9 cellular contexts compared by ENCODE assay signal in genomic region chr7:151271699-151272355, GRCh38. TPM values are rescaled to one million over a fixed set of nuclear protein-coding genes. Genes with fewer than 3 reads are reported as not detected.
DNase-seq lines count a peak whose midpoint lies in the region; ATAC-seq, FAIRE-seq and TF ChIP-seq lines count a peak whose summit lies in the region.
"Had no signal": no experiment of that assay in that cellular context is flagged by ENCODE, and none has a peak within 500 bp of the region (broad histone marks: within the 10 kb centered on the region; RNA-seq: fewer than 3 reads in every experiment).

No MANE protein-coding gene starts in this region.

- H4K91ac ChIP-seq in mesenchymal stem cell (ENCODE audit: low read length): peak overlapping the region; percentile 76

- no peak overlapping the region for H2AK5ac ChIP-seq in mesenchymal stem cell (ENCODE audit: low read length, severe bottlenecking)

- H2BK15ac ChIP-seq in mesenchymal stem cell (ENCODE audit: low read depth, poor library complexity, severe bottlenecking): peak overlapping the region; percentile 17

- H3K4ac ChIP-seq in mesenchymal stem cell (ENCODE audit: low read depth in 1 of 2, low read length in 2 of 2): peak overlapping the region in 1 of 2 experiments; percentile 57

- H4K8ac ChIP-seq in mesenchymal stem cell (ENCODE audit: low read length): peak overlapping the region; percentile 86

- DNase-seq in activated naive CD8-positive, alpha-beta T cell treated with anti-CD3 and anti-CD28 coated beads, Interleukin-2, amount 50 U/mL, for 24 hours: no peak
- DNase-seq in body of pancreas: peak in 3 of 4 donors; percentile 63 to 81 (median 66)
- DNase-seq in mesenchymal stem cell: peak; percentile 85
- no peak for DNase-seq in RCC 7860 (ENCODE audit: low spot score)
- DNase-seq in activated CD4-positive, alpha-beta memory T cell treated with anti-CD3 and anti-CD28 coated beads for 36 hours: no peak
- DNase-seq: NCI-H345 had no signal

- H3K36me3 Mint-ChIP-seq in activated naive CD8-positive, alpha-beta T cell: peaks cover 3% of the 10 kb centered on the region
- H3K36me3 Mint-ChIP-seq in activated naive CD8-positive, alpha-beta T cell treated with anti-CD3 and anti-CD28 coated beads, Interleukin-2, amount 50 U/mL, for 24 hours (ENCODE audit: low read depth): no peaks in the 10 kb centered on the region
- H3K36me3 Mint-ChIP-seq in activated CD4-positive, alpha-beta memory T cell treated with anti-CD3 and anti-CD28 coated beads for 36 hours: no peaks in the 10 kb centered on the region

- CTCF ChIA-PET in activated CD4-positive, alpha-beta memory T cell treated with anti-CD3 and anti-CD28 coated beads for 36 hours (lab: Charles Lee): no interaction called here

- no peaks in the 10 kb centered on the region for H3K9me3 Mint-ChIP-seq in activated naive CD8-positive, alpha-beta T cell (ENCODE audit: low read depth)
- no peaks in the 10 kb centered on the region for H3K9me3 Mint-ChIP-seq in activated naive CD8-positive, alpha-beta T cell treated with anti-CD3 and anti-CD28 coated beads, Interleukin-2, amount 50 U/mL, for 24 hours
- no peaks in the 10 kb centered on the region for H3K9me3 Mint-ChIP-seq in activated CD4-positive, alpha-beta memory T cell treated with anti-CD3 and anti-CD28 coated beads for 36 hours

- no peak overlapping the region for H3K23ac ChIP-seq in mesenchymal stem cell (ENCODE audit: low read length in 2 of 2)

- 41 to 42% methylated on average over 7 of the region's 7 CpGs for WGBS in body of pancreas, 2 donors
- WGBS in mesenchymal stem cell: 46% methylated on average over 7 of the region's 7 CpGs
- 45% methylated on average over 7 of the region's 7 CpGs for WGBS in urinary bladder

- intact Hi-C loops in body of pancreas (cut with DNase I): no loop called here
- intact Hi-C loops in activated CD4-positive, alpha-beta memory T cell treated with anti-CD3 and anti-CD28 coated beads for 36 hours (cut with micrococcal nuclease): no loop called here

- TF ChIP-seq POLR2A in body of pancreas (IDR thresholded peaks at IDR 0.05): no peak

- H3K4me1 ChIP-seq in body of pancreas: peaks cover 20% of the 10 kb centered on the region
- peaks cover 10% of the 10 kb centered on the region for H3K4me1 ChIP-seq in mesenchymal stem cell (ENCODE audit: control insufficient read depth, insufficient read depth, low read depth, low read length)
- no peaks in the 10 kb centered on the region for H3K4me1 ChIP-seq in urinary bladder (ENCODE audit: insufficient read depth)

- TF ChIP-seq CTCF in body of pancreas (IDR thresholded peaks at IDR 0.05): no peak

- H3K27me3 Mint-ChIP-seq in activated naive CD8-positive, alpha-beta T cell: no peaks in the 10 kb centered on the region
- H3K27me3 Mint-ChIP-seq in activated naive CD8-positive, alpha-beta T cell treated with anti-CD3 and anti-CD28 coated beads, Interleukin-2, amount 50 U/mL, for 24 hours: no peaks in the 10 kb centered on the region
- H3K27me3 Mint-ChIP-seq in activated CD4-positive, alpha-beta memory T cell treated with anti-CD3 and anti-CD28 coated beads for 36 hours: no peaks in the 10 kb centered on the region

- H3K4me3 ChIP-seq in body of pancreas (no peak overlapping the region), mesenchymal stem cell (ENCODE audit: insufficient read depth in 1 of 2, low read depth in 1 of 2, low read length in 2 of 2) (no peak overlapping the region), urinary bladder (ENCODE audit: low read depth, low read length) (no peak overlapping the region)

- H3K27ac Mint-ChIP-seq in activated naive CD8-positive, alpha-beta T cell: peak overlapping the region; percentile 65
- H3K27ac Mint-ChIP-seq in activated naive CD8-positive, alpha-beta T cell treated with anti-CD3 and anti-CD28 coated beads, Interleukin-2, amount 50 U/mL, for 24 hours: no peak overlapping the region
- H3K27ac Mint-ChIP-seq in activated CD4-positive, alpha-beta memory T cell treated with anti-CD3 and anti-CD28 coated beads for 36 hours: no peak overlapping the region

- H3K27me3 ChIP-seq in body of pancreas: no peaks in the 10 kb centered on the region
- H3K27me3 ChIP-seq in mesenchymal stem cell (ENCODE audit: control insufficient read depth in 1 of 2, insufficient read depth in 1 of 2, low read length in 2 of 2): peaks cover 50 to 62% of the 10 kb centered on the region in 2 experiments

- peak overlapping the region; percentile 19 for H2BK120ac ChIP-seq in mesenchymal stem cell (ENCODE audit: low read depth, low read length)

- peaks cover 41% of the 10 kb centered on the region for H3K4me1 Mint-ChIP-seq in activated naive CD8-positive, alpha-beta T cell (ENCODE audit: low read depth)
- H3K4me1 Mint-ChIP-seq in activated naive CD8-positive, alpha-beta T cell treated with anti-CD3 and anti-CD28 coated beads, Interleukin-2, amount 50 U/mL, for 24 hours: peaks cover 10% of the 10 kb centered on the region
- peaks cover 13% of the 10 kb centered on the region for H3K4me1 Mint-ChIP-seq in activated CD4-positive, alpha-beta memory T cell treated with anti-CD3 and anti-CD28 coated beads for 36 hours (ENCODE audit: low read depth)

- H2BK5ac ChIP-seq in mesenchymal stem cell (ENCODE audit: low read depth, low read length, poor library complexity, severe bottlenecking): no peak overlapping the region

- H3K4me3 Mint-ChIP-seq in activated naive CD8-positive, alpha-beta T cell: no peak overlapping the region
- H3K4me3 Mint-ChIP-seq in activated naive CD8-positive, alpha-beta T cell treated with anti-CD3 and anti-CD28 coated beads, Interleukin-2, amount 50 U/mL, for 24 hours: no peak overlapping the region
- H3K4me3 Mint-ChIP-seq in activated CD4-positive, alpha-beta memory T cell treated with anti-CD3 and anti-CD28 coated beads for 36 hours: no peak overlapping the region

- H2AFZ ChIP-seq in mesenchymal stem cell (ENCODE audit: low read depth, low read length): no peak overlapping the region

- H3K9me3 ChIP-seq in body of pancreas (no peaks in the 10 kb centered on the region), mesenchymal stem cell (ENCODE audit: control insufficient read depth, low read length) (no peaks in the 10 kb centered on the region)

- FAIRE-seq in RCC 7860 (lab: Jason Lieb, UNC): no peak

- no peak overlapping the region for H3K4me2 ChIP-seq in mesenchymal stem cell (ENCODE audit: low read length, poor library complexity, severe bottlenecking)

- no peak overlapping the region for H3K9ac ChIP-seq in mesenchymal stem cell (ENCODE audit: low read length)

- H3K14ac ChIP-seq in mesenchymal stem cell (ENCODE audit: low read length in 2 of 2): no peak overlapping the region

- POLR2A ChIA-PET in activated CD4-positive, alpha-beta memory T cell treated with anti-CD3 and anti-CD28 coated beads for 36 hours (lab: Charles Lee): no interaction called here

- peak overlapping the region; percentile 33 to 66 (median 54) for H3K27ac ChIP-seq in body of pancreas
- H3K27ac ChIP-seq in mesenchymal stem cell (ENCODE audit: low read length, poor library complexity, severe bottlenecking): no peak overlapping the region
- H3K27ac ChIP-seq in urinary bladder (ENCODE audit: low read depth): peak overlapping the region; percentile 42

- H3K36me3 ChIP-seq in body of pancreas (replicated peaks in 1 of 2; ENCODE audit: insufficient read depth in 1 of 2, low read depth in 2 of 2) (no peaks in the 10 kb centered on the region), mesenchymal stem cell (ENCODE audit: control insufficient read depth in 1 of 2, insufficient read depth in 2 of 2, low read depth in 1 of 2, low read length in 2 of 2) (peaks cover 0 to 4% of the 10 kb centered on the region in 2 experiments), urinary bladder (ENCODE audit: insufficient read depth) (no peaks in the 10 kb centered on the region)

- peak overlapping the region in 1 of 2 experiments; percentile 59 for H3K18ac ChIP-seq in mesenchymal stem cell (ENCODE audit: low read depth in 1 of 2, low read length in 2 of 2)

- no peak for ATAC-seq in activated naive CD8-positive, alpha-beta T cell treated with anti-CD3 and anti-CD28 coated beads, Interleukin-2, amount 50 U/mL, for 24 hours
- ATAC-seq in body of pancreas: peak; percentile 86
- ATAC-seq in GM18870 (IDR thresholded peaks at IDR 0.05; ENCODE audit: unreplicated experiment): no peak

- no peaks in the 10 kb centered on the region for H3K79me1 ChIP-seq in mesenchymal stem cell (replicated peaks; ENCODE audit: low read length, poor library complexity, severe bottlenecking)

- peak overlapping the region in 1 of 2 experiments; percentile 96 for H2BK12ac ChIP-seq in mesenchymal stem cell (ENCODE audit: low read length in 2 of 2)

RNA-seq across cellular contexts. Expression of gene SMARCD3, which starts 23.3 kb away (rescaled TPM):
- total RNA-seq in body of pancreas: 10 to 100 TPM; 22.3 to 37.2 TPM
- 81.8 TPM for polyA plus RNA-seq in mesenchymal stem cell (2013, experiment 1 of 2)
- polyA plus RNA-seq in mesenchymal stem cell (2013, experiment 2 of 2): 74.6 TPM
- 33.2 TPM for total RNA-seq in urinary bladder
- 47.8 TPM for polyA plus RNA-seq in urinary bladder
- 1 to 10 TPM; 4.4 to 5.5 TPM for total RNA-seq in activated CD4-positive, alpha-beta memory T cell treated with anti-CD3 and anti-CD28 coated beads for 36 hours

RNA-seq across cellular contexts. Expression of gene CHPF2, which starts 39.5 kb away (rescaled TPM):
- 10 to 100 TPM; 24.4 to 52.1 TPM for total RNA-seq in body of pancreas
- 73.1 TPM for polyA plus RNA-seq in mesenchymal stem cell (2013, experiment 1 of 2)
- 72.6 TPM for polyA plus RNA-seq in mesenchymal stem cell (2013, experiment 2 of 2)
- total RNA-seq in urinary bladder: 25.2 TPM
- 23.0 TPM for polyA plus RNA-seq in urinary bladder
- 10 to 100 TPM; 33.6 to 34.2 TPM for total RNA-seq in activated CD4-positive, alpha-beta memory T cell treated with anti-CD3 and anti-CD28 coated beads for 36 hours

RNA-seq across cellular contexts. Expression of gene ABCF2, which starts 44.8 kb away (rescaled TPM):
- 10 to 100 TPM; 11.9 to 13.5 TPM for total RNA-seq in body of pancreas
- 26.1 TPM for polyA plus RNA-seq in mesenchymal stem cell (2013, experiment 1 of 2)
- polyA plus RNA-seq in mesenchymal stem cell (2013, experiment 2 of 2): 25.0 TPM
- 14.1 TPM for total RNA-seq in urinary bladder
- 29.6 TPM for polyA plus RNA-seq in urinary bladder
- 10 to 100 TPM; 41.1 to 41.2 TPM for total RNA-seq in activated CD4-positive, alpha-beta memory T cell treated with anti-CD3 and anti-CD28 coated beads for 36 hours

Comparison
In these comparisons a context has a peak if more than half of its experiments do, and no peak if none do; other contexts are left out.
1. DNase-seq: peak in body of pancreas (3 of 4) and mesenchymal stem cell (single experiment); none in activated naive CD8-positive, alpha-beta T cell treated with anti-CD3 and anti-CD28 coated beads, Interleukin-2, amount 50 U/mL, for 24 hours (single experiment), RCC 7860 (single experiment) and activated CD4-positive, alpha-beta memory T cell treated with anti-CD3 and anti-CD28 coated beads for 36 hours (single experiment).